ENCODE assay signal across 12 cellular contexts in the genomic region with DNA sequence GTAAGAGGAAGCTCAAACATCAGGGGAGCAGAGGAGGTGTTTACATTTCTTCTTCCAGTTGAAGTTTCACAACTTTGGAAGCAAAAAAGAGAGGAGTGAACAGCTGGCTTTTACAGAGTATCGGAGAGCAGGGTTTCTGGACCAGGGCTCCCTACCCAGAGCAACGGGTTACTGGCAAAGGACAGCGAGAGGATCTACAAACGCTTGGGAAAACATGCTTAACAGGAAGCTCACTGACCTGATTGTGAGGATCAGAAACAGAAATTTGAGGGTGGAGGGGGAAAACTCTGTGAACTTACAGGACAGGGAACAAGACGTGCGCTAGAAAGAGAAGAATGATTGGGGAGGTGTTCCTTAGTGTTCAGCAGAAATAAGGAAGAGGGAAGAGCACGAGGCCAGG.
A peak's percentile ranks its signal among the peaks of the same experiment; 100 is the strongest.
DNase-seq lines count a peak whose midpoint lies in the region; ATAC-seq and TF ChIP-seq lines count a peak whose summit lies in the region.
"Had no signal": no experiment of that assay in that cellular context is flagged by ENCODE, and none has a peak within 500 bp of the region (broad histone marks: within the 10 kb centered on the region; RNA-seq: fewer than 3 reads in every experiment).

No MANE protein-coding gene starts in this region.

- H3K4me1 Mint-ChIP-seq in T-helper 1 cell treated with Interleukin-12 subunit alpha and Interleukin-12 subunit beta and Interleukin-4 antibody, amounts not matched to agents 30 μg/mL and 1 μg/mL, for 36 hours (ENCODE audit: low read depth) = peaks cover 55% of the 10 kb centered on the region
- H3K4me1 Mint-ChIP-seq in endodermal cell = peaks cover 45% of the 10 kb centered on the region

- H3K36me3 ChIP-seq in OCI-LY3 (replicated peaks; ENCODE audit: low read depth, low read length) (no peaks in the 10 kb centered on the region), endodermal cell (ENCODE audit: control insufficient read depth, insufficient read depth, low read length) (no peaks in the 10 kb centered on the region), trophoblast cell (ENCODE audit: control insufficient read depth in 1 of 2, insufficient read depth in 2 of 2, low read length in 2 of 2) (no peaks in the 10 kb centered on the region), aorta (ENCODE audit: control insufficient read depth in 1 of 2, insufficient read depth in 2 of 2, low read length in 1 of 2) (no peaks in the 10 kb centered on the region)
- H3K36me3 ChIP-seq: Peyer's patch had no signal

- no peaks in the 10 kb centered on the region for H3K27me3 ChIP-seq in OCI-LY3 (ENCODE audit: low read depth, low read length)
- no peaks in the 10 kb centered on the region for H3K27me3 ChIP-seq in endodermal cell (ENCODE audit: control insufficient read depth, insufficient read depth, low read length, poor library complexity, severe bottlenecking)
- no peaks in the 10 kb centered on the region for H3K27me3 ChIP-seq in trophoblast cell (ENCODE audit: insufficient read depth, low read length)
- H3K27me3 ChIP-seq in aorta (ENCODE audit: control insufficient read depth in 1 of 2, insufficient read depth in 2 of 2, low read length in 1 of 2) = no peaks in the 10 kb centered on the region
- H3K27me3 ChIP-seq: Peyer's patch had no signal

- H3K9ac ChIP-seq in OCI-LY3 (ENCODE audit: low read length) = no peak overlapping the region
- no peak overlapping the region for H3K9ac ChIP-seq in endodermal cell (ENCODE audit: extremely low read depth, low read length, poor library complexity, severe bottlenecking)
- H3K9ac ChIP-seq in trophoblast cell (ENCODE audit: low read length) = no peak overlapping the region

- peak overlapping the region; percentile 20 for H2BK120ac ChIP-seq in trophoblast cell (ENCODE audit: insufficient read depth, low read length, poor library complexity)

- no peak overlapping the region for H3K4ac ChIP-seq in trophoblast cell (ENCODE audit: low read depth, low read length)

- H3K27ac ChIP-seq in OCI-LY3 (ENCODE audit: low read length) (peak overlapping the region; percentile 51), endodermal cell (ENCODE audit: low read depth, low read length) (no peak overlapping the region), trophoblast cell (ENCODE audit: low read depth, low read length) (no peak overlapping the region), aorta (ENCODE audit: low read depth in 1 of 2, low read length in 2 of 2) (no peak overlapping the region)

- WGBS in endodermal cell (ENCODE audit: insufficient coverage in 1 of 2, insufficient read length in 1 of 2), 2 experiments = 84 to 87% methylated on average over 6 to 7 of the region's 7 CpGs
- WGBS in trophoblast cell (ENCODE audit: extremely low coverage, insufficient coverage, insufficient read length) = no CpG with 5 or more reads among the region's 7 CpGs
- WGBS in aorta, 2 donors = 85 to 89% methylated on average over 7 of the region's 7 CpGs

- no peaks in the 10 kb centered on the region for H3K9me3 Mint-ChIP-seq in T-helper 1 cell treated with Interleukin-12 subunit alpha and Interleukin-12 subunit beta and Interleukin-4 antibody, amounts not matched to agents 30 μg/mL and 1 μg/mL, for 36 hours
- H3K9me3 Mint-ChIP-seq in endodermal cell = no peaks in the 10 kb centered on the region

- peak overlapping the region; percentile 22 for H3K4me3 Mint-ChIP-seq in T-helper 1 cell treated with Interleukin-12 subunit alpha and Interleukin-12 subunit beta and Interleukin-4 antibody, amounts not matched to agents 30 μg/mL and 1 μg/mL, for 36 hours
- H3K4me3 Mint-ChIP-seq in endodermal cell = no peak overlapping the region

- no peaks in the 10 kb centered on the region for H4K20me1 ChIP-seq in OCI-LY3 (ENCODE audit: insufficient read depth, low read length)

- no peak overlapping the region for H4K8ac ChIP-seq in trophoblast cell (ENCODE audit: low read depth, low read length)

- H3K18ac ChIP-seq in trophoblast cell (ENCODE audit: low read length) = no peak overlapping the region

- intact Hi-C loops in aorta (cut with DNase I) = no loop called here

- H3K9me3 ChIP-seq in OCI-LY3 (ENCODE audit: insufficient read depth, low read length) (no peaks in the 10 kb centered on the region), endodermal cell (ENCODE audit: control insufficient read depth, low read length) (no peaks in the 10 kb centered on the region), trophoblast cell (ENCODE audit: insufficient read depth, low read depth, low read length) (no peaks in the 10 kb centered on the region), aorta (ENCODE audit: control insufficient read depth, low read length) (no peaks in the 10 kb centered on the region)
- H3K9me3 ChIP-seq: Peyer's patch had no signal

- H3K4me3 ChIP-seq in OCI-LY3 (ENCODE audit: low read length) (peak overlapping the region; percentile 41), endodermal cell (ENCODE audit: low read length) (no peak overlapping the region), trophoblast cell (ENCODE audit: low read depth, low read length) (no peak overlapping the region), aorta (ENCODE audit: low read length in 2 of 2) (no peak overlapping the region)
- H3K4me3 ChIP-seq: Peyer's patch had no signal

- 0 out of 2 replicates have a peak overlapping the region, but pooled peaks have one; percentile 6 for H2AFZ ChIP-seq in OCI-LY3 (ENCODE audit: low read depth, low read length)
- H2AFZ ChIP-seq in trophoblast cell (ENCODE audit: insufficient read depth, low read length, poor library complexity) = no peak overlapping the region

- peak overlapping the region; percentile 82 for H3K27ac Mint-ChIP-seq in T-helper 1 cell treated with Interleukin-12 subunit alpha and Interleukin-12 subunit beta and Interleukin-4 antibody, amounts not matched to agents 30 μg/mL and 1 μg/mL, for 36 hours
- H3K27ac Mint-ChIP-seq in endodermal cell = peak overlapping the region; percentile 3

- H3K79me2 ChIP-seq in OCI-LY3 (ENCODE audit: low read length) (no peaks in the 10 kb centered on the region), trophoblast cell (ENCODE audit: control insufficient read depth, insufficient read depth, low read length, poor library complexity) (no peaks in the 10 kb centered on the region)

- peak overlapping the region; percentile 76 for H2BK12ac ChIP-seq in trophoblast cell (ENCODE audit: low read length)

- H4K12ac ChIP-seq in trophoblast cell (ENCODE audit: low read depth, low read length) = no peak overlapping the region

- H3K79me1 ChIP-seq in trophoblast cell (ENCODE audit: low read length) = peaks cover 7% of the 10 kb centered on the region

- H4K91ac ChIP-seq in trophoblast cell (ENCODE audit: low read depth, low read length) = no peak overlapping the region

- H3K4me1 ChIP-seq in OCI-LY3 (ENCODE audit: low read length) (peaks cover 60% of the 10 kb centered on the region), endodermal cell (ENCODE audit: control insufficient read depth, insufficient read depth, low read length) (peaks cover 20% of the 10 kb centered on the region), trophoblast cell (ENCODE audit: control insufficient read depth in 1 of 2, insufficient read depth in 2 of 2, low read length in 2 of 2) (peaks cover 10 to 12% of the 10 kb centered on the region in 2 experiments), aorta (ENCODE audit: control insufficient read depth in 1 of 2, insufficient read depth in 2 of 2, low read length in 2 of 2) (no peaks in the 10 kb centered on the region)

- no peak for DNase-seq in T-helper 1 cell
- no peak for DNase-seq in endodermal cell
- no peak for DNase-seq in trophoblast cell
- DNase-seq in aorta = no peak
- DNase-seq in hippocampal formation (lab: John Stamatoyannopoulos, UW) = no peak
- DNase-seq: activated CD4-positive, CD25-positive, alpha-beta regulatory T cell; amniotic stem cell; NCI-H2081 treated with DMSO at 0.1 percent for 48 hours; Peyer's patch had no signal

- H3K4me2 ChIP-seq in OCI-LY3 (ENCODE audit: low read length) = peak overlapping the region; percentile 76
- no peak overlapping the region for H3K4me2 ChIP-seq in trophoblast cell (ENCODE audit: low read length)

- no peak overlapping the region for H2AK5ac ChIP-seq in trophoblast cell (ENCODE audit: low read length)

- H3K14ac ChIP-seq in trophoblast cell (ENCODE audit: low read length) = no peak overlapping the region

- no peak overlapping the region for H3K23ac ChIP-seq in trophoblast cell (ENCODE audit: low read length)

- H3K36me3 Mint-ChIP-seq in T-helper 1 cell treated with Interleukin-12 subunit alpha and Interleukin-12 subunit beta and Interleukin-4 antibody, amounts not matched to agents 30 μg/mL and 1 μg/mL, for 36 hours (ENCODE audit: low read depth) = peaks cover 38% of the 10 kb centered on the region
- H3K36me3 Mint-ChIP-seq in endodermal cell (ENCODE audit: low read depth) = no peaks in the 10 kb centered on the region

- no peak overlapping the region for H2BK5ac ChIP-seq in trophoblast cell (ENCODE audit: low read depth, low read length, poor library complexity)

- no peaks in the 10 kb centered on the region for H3K27me3 Mint-ChIP-seq in T-helper 1 cell treated with Interleukin-12 subunit alpha and Interleukin-12 subunit beta and Interleukin-4 antibody, amounts not matched to agents 30 μg/mL and 1 μg/mL, for 36 hours (ENCODE audit: low read depth)
- peaks cover 7% of the 10 kb centered on the region for H3K27me3 Mint-ChIP-seq in endodermal cell (ENCODE audit: insufficient read depth)

- ATAC-seq in aorta (ENCODE audit: low FRiP score) = no peak
- no peak for ATAC-seq in HG03565 (IDR thresholded peaks at IDR 0.05; ENCODE audit: unreplicated experiment)

- no peak for TF ChIP-seq CTCF in OCI-LY3 (IDR thresholded peaks at IDR 0.05; ENCODE audit: low read depth, low read length)
- TF ChIP-seq CTCF in endodermal cell (conservative IDR thresholded peaks at IDR 0.05) = no peak
